In genomic region chr10:84837877-84838276, GRCh38 we compare ENCODE assay signal across 15 cellular contexts.
DNase-seq lines count a peak whose midpoint lies in the region; ATAC-seq and TF ChIP-seq lines count a peak whose summit lies in the region.
"Had no signal": no experiment of that assay in that cellular context is flagged by ENCODE, and none has a peak within 500 bp of the region (broad histone marks: within the 10 kb centered on the region; RNA-seq: fewer than 3 reads in every experiment).

No MANE protein-coding gene starts in this region.

- DNase-seq in MV-4-11 (lab: John Stamatoyannopoulos, UW) (peak; percentile 36), SW480 (ENCODE audit: low spot score) (peak; percentile 20), heart right ventricle (peak; percentile 59 to 63), smooth muscle cell (lab: John Stamatoyannopoulos, UW; ENCODE audit: unreplicated experiment) (no peak), T-helper 1 cell (no peak), lower leg skin (ENCODE audit: low spot score in 2 of 2) (no peak)
- DNase-seq: BE2C; CD4-positive, alpha-beta memory T cell; IMR-90; Kasumi-1; NCI-H2227 treated with DMSO at 0.1 percent for 48 hours; NCI-H524 treated with DMSO at 0.1 percent for 48 hours; PC-3 had no signal

- peaks cover 0 to 21% (median 4%) of the 10 kb centered on the region in 9 donors for H3K4me1 ChIP-seq in heart right ventricle
- peaks cover 10% of the 10 kb centered on the region for H3K4me1 ChIP-seq in smooth muscle cell (ENCODE audit: low read depth)
- H3K4me1 ChIP-seq: BE2C, HAP-1 had no signal

- no peaks in the 10 kb centered on the region for H3K36me3 ChIP-seq in heart right ventricle
- no peaks in the 10 kb centered on the region for H3K36me3 ChIP-seq in smooth muscle cell (ENCODE audit: low read depth)
- H3K36me3 ChIP-seq: BE2C, HAP-1 had no signal

- TF ChIP-seq CTCF in heart right ventricle (IDR thresholded peaks at IDR 0.05), result no peak
- no peak for TF ChIP-seq CTCF in smooth muscle cell (IDR thresholded peaks at IDR 0.05; ENCODE audit: borderline replicate concordance, insufficient read depth, poor library complexity, severe bottlenecking)
- no peak for TF ChIP-seq CTCF in lower leg skin (IDR thresholded peaks at IDR 0.05)

- peak overlapping the region; percentile 3 for H3K4me2 ChIP-seq in smooth muscle cell

- no peaks in the 10 kb centered on the region for H3F3A ChIP-seq in smooth muscle cell (ENCODE audit: low read depth)

- ATAC-seq in heart right ventricle, result peak; percentile 77 to 95 (median 90)
- ATAC-seq in GM21786 (IDR thresholded peaks at IDR 0.05; ENCODE audit: unreplicated experiment), result no peak
- ATAC-seq: PC-3 had no signal

- intact Hi-C loops in heart right ventricle (cut with DNase I) (no loop called here), lower leg skin (cut with DNase I; ENCODE audit: low total_unique reads) (no loop called here)

- no peak overlapping the region for H3K9ac ChIP-seq in smooth muscle cell (ENCODE audit: low read depth)

- H3K9me3 ChIP-seq in heart right ventricle (no peaks in the 10 kb centered on the region), smooth muscle cell (replicated peaks; ENCODE audit: low read depth) (no peaks in the 10 kb centered on the region)
- H3K9me3 ChIP-seq: BE2C, HAP-1 had no signal

- H3K27ac ChIP-seq in heart right ventricle (peak overlapping the region; percentile 26 to 86 (median 76)), smooth muscle cell (ENCODE audit: low read depth) (no peak overlapping the region)

- H4K20me1 ChIP-seq in smooth muscle cell (ENCODE audit: low read depth), result no peaks in the 10 kb centered on the region

- no peak overlapping the region for H2AFZ ChIP-seq in smooth muscle cell (ENCODE audit: low read depth)

- WGBS in heart right ventricle, 2 donors, result 46 to 53% methylated on average over 10 of the region's 10 CpGs
- 61% methylated on average over 10 of the region's 10 CpGs for WGBS in smooth muscle cell (ENCODE audit: low lambda C conversion rate)
- WGBS in lower leg skin, 2 donors, result 67 to 71% methylated on average over 10 of the region's 10 CpGs

- H3K27me3 ChIP-seq in heart right ventricle, result no peaks in the 10 kb centered on the region
- H3K27me3 ChIP-seq in smooth muscle cell (ENCODE audit: low read depth), result peaks cover 26% of the 10 kb centered on the region
- H3K27me3 ChIP-seq: BE2C had no signal

- H3K79me2 ChIP-seq in smooth muscle cell (ENCODE audit: low read depth), result no peaks in the 10 kb centered on the region

- no peak for TF ChIP-seq POLR2A in lower leg skin (IDR thresholded peaks at IDR 0.05)

- H3K4me3 ChIP-seq in heart right ventricle (no peak overlapping the region), smooth muscle cell (no peak overlapping the region), lower leg skin (ENCODE audit: low read depth, poor library complexity, severe bottlenecking) (no peak overlapping the region)
- H3K4me3 ChIP-seq: HAP-1 had no signal

Comparison
In these comparisons a context has a peak if more than half of its experiments do, and no peak if none do; other contexts are left out.
1. DNase-seq: peak in MV-4-11 (single experiment), SW480 (single experiment) and heart right ventricle (2 of 2); none in smooth muscle cell (single experiment), T-helper 1 cell (0 of 5) and lower leg skin (0 of 2).